In genomic region chr17:47275245-47275984, GRCh38 we compare ENCODE assay signal across 1 cellular context.
A peak's percentile ranks its signal among the peaks of the same experiment; 100 is the strongest.
TF ChIP-seq lines count a peak whose summit lies in the region.

No MANE protein-coding gene starts in this region.

TF ChIP-seq in K562, 482 proteins besides CTCF, POLR2A, EP300 and RAD21 (continued from another document and continues in another):
- TF ChIP-seq MGA (IDR thresholded peaks at IDR 0.05) (peak; percentile 74), ZBTB7A (IDR thresholded peaks at IDR 0.05; ENCODE audit: borderline replicate concordance, control insufficient read depth, low read depth, low read length) (peak; percentile 42; the same call in 1 of the 2 replicates), ZBTB9 (CRISPR knock-in tag; IDR thresholded peaks at IDR 0.05) (0 out of 2 replicates have a peak, but pooled peaks have one; percentile 21), POLR2G (IDR thresholded peaks at IDR 0.05; ENCODE audit: low read depth, low read length) (peak; percentile 72), ZNF57 (CRISPR knock-in tag; IDR thresholded peaks at IDR 0.05) (no peak), PCBP1 (IDR thresholded peaks at IDR 0.05; ENCODE audit: low read depth, low read length, poor library complexity, severe bottlenecking) (no peak), TCFL5 (CRISPR knock-in tag; conservative IDR thresholded peaks at IDR 0.05) (no peak), CHD2 (IDR thresholded peaks at IDR 0.05; ENCODE audit: low read depth, low read length) (peak; percentile 17; the same call in 1 of the 2 replicates), MYC (IDR thresholded peaks at IDR 0.05; ENCODE audit: low read depth, low read length) (peak; percentile 46; the same call in 1 of the 2 replicates), MYC (CRISPR knock-in tag; IDR thresholded peaks at IDR 0.05; ENCODE audit: borderline replicate concordance, low read depth) (no peak), SMARCB1 (IDR thresholded peaks at IDR 0.05; ENCODE audit: insufficient read length, low read depth) (no peak), ZNF12 (CRISPR knock-in tag; IDR thresholded peaks at IDR 0.05) (no peak), MAFG (tag; conservative IDR thresholded peaks at IDR 0.05) (peak; percentile 73), GMEB1 (CRISPR knock-in tag; IDR thresholded peaks at IDR 0.05) (no peak), BRD4 (IDR thresholded peaks at IDR 0.05) (no peak), SNRNP70 (optimal IDR thresholded peaks at IDR 0.05; ENCODE audit: low read depth, low read length) (no peak), ZFP91 (CRISPR knock-in tag; IDR thresholded peaks at IDR 0.05) (no peak), GTF2E2 (tag; IDR thresholded peaks at IDR 0.05) (0 out of 2 replicates have a peak, but pooled peaks have one; percentile 20), ELF1 (tag; IDR thresholded peaks at IDR 0.05) (0 out of 2 replicates have a peak, but pooled peaks have one; percentile 16), THAP12 (CRISPR knock-in tag; IDR thresholded peaks at IDR 0.05) (no peak), E4F1 (CRISPR knock-in tag; IDR thresholded peaks at IDR 0.05; ENCODE audit: borderline replicate concordance) (no peak), ZNF232 (CRISPR knock-in tag; IDR thresholded peaks at IDR 0.05) (no peak), MAZ (CRISPR knock-in tag; conservative IDR thresholded peaks at IDR 0.05 in 1 of 2, IDR thresholded peaks at IDR 0.05 in 1 of 2) (peak; percentile 58 to 70; a peak in 2 of 4 replicates), CSDE1 (IDR thresholded peaks at IDR 0.05) (no peak), TSC22D4 (tag; IDR thresholded peaks at IDR 0.05) (no peak), NR3C1 (CRISPR knock-in tag; IDR thresholded peaks at IDR 0.05) (no peak), HCFC1 (IDR thresholded peaks at IDR 0.05; ENCODE audit: low read depth, low read length) (no peak), ZNF79 (CRISPR knock-in tag; IDR thresholded peaks at IDR 0.05; ENCODE audit: low read depth) (no peak), LCOR (CRISPR knock-in tag; IDR thresholded peaks at IDR 0.05) (peak; percentile 78), LEF1 (IDR thresholded peaks at IDR 0.05) (peak; percentile 79), ELK1 (CRISPR knock-in tag; IDR thresholded peaks at IDR 0.05) (no peak), NFE2 (IDR thresholded peaks at IDR 0.05; ENCODE audit: low read depth) (peak; percentile 53; the same call in 1 of the 2 replicates)
